ENCODE assay signal across 1 cellular context in genomic region chrX:34768290-34768689, GRCh38.
TF ChIP-seq lines count a peak whose summit lies in the region.

No MANE protein-coding gene starts in this region.

TF ChIP-seq in H1, 55 proteins besides CTCF, POLR2A, EP300 and RAD21 (continued from another document):
- TF ChIP-seq SIRT6 (IDR thresholded peaks at IDR 0.05; ENCODE audit: low read length) (no peak), TCF12 (IDR thresholded peaks at IDR 0.05; ENCODE audit: low read depth, low read length) (no peak), ZNF274 (IDR thresholded peaks at IDR 0.05; ENCODE audit: borderline replicate concordance, extremely low read depth, low read length) (no peak)
